Comparison of ENCODE assay signal across 18 cellular contexts in genomic region chr7:108285018-108285368, GRCh38.
A peak's percentile ranks its signal among the peaks of the same experiment; 100 is the strongest.
DNase-seq lines count a peak whose midpoint lies in the region; ATAC-seq, FAIRE-seq and TF ChIP-seq lines count a peak whose summit lies in the region.
"Had no signal": no experiment of that assay in that cellular context is flagged by ENCODE, and none has a peak within 500 bp of the region (broad histone marks: within the 10 kb centered on the region; RNA-seq: fewer than 3 reads in every experiment).

No MANE protein-coding gene starts in this region.

- FAIRE-seq in A549 (lab: Jason Lieb, UNC) (no peak), D721Med (lab: Jason Lieb, UNC) (peak; percentile 6), bronchial epithelial cell (lab: Jason Lieb, UNC) (no peak)
- FAIRE-seq: HepG2 had no signal

- ATAC-seq in A549, result no peak; a peak in 1 of 6 replicates
- ATAC-seq in GM18858 (IDR thresholded peaks at IDR 0.05; ENCODE audit: unreplicated experiment), result no peak
- no peak for ATAC-seq in psoas muscle
- ATAC-seq: GM23338, HepG2 had no signal

- H3K9me3 ChIP-seq in A549, result no peaks in the 10 kb centered on the region
- H3K9me3 ChIP-seq in psoas muscle, result no peaks in the 10 kb centered on the region

- CTCF ChIA-PET in A549 (lab: Yijun Ruan, JAX), result interaction anchor here (0.8 to 1.3 kb wide), 2 partner anchors 10 to 13 kb away, joined by 3 read pairs; no protein-coding TSS in a partner anchor

- H3K27ac ChIP-seq in A549, result peak overlapping the region; percentile 41 to 72; a peak in 4 of 6 replicates
- H3K27ac ChIP-seq in psoas muscle, result no peak overlapping the region
- H3K27ac ChIP-seq: C4-2B had no signal

- no peak for TF ChIP-seq RAD21 in A549 (conservative IDR thresholded peaks at IDR 0.05 in 1 of 2, IDR thresholded peaks at IDR 0.05 in 1 of 2)

- no peaks in the 10 kb centered on the region for H3K36me3 ChIP-seq in bronchial epithelial cell (ENCODE audit: control insufficient read depth, insufficient read depth, low read length)
- H3K36me3 ChIP-seq in psoas muscle (ENCODE audit: insufficient read depth in 1 of 2, low read depth in 1 of 2), result no peaks in the 10 kb centered on the region

- no peak for TF ChIP-seq EP300 in A549 (IDR thresholded peaks at IDR 0.05)

- intact Hi-C loops in psoas muscle (cut with DNase I), result no loop called here

- in situ Hi-C loops in GM13976 (cut with MboI; ENCODE audit: low sequenced_read_pairs, unreplicated experiment), result no loop called here

- POLR2A ChIA-PET in A549 (lab: Yijun Ruan, JAX), result no interaction called here

- H3K4me1 ChIP-seq in A549 (peaks cover 81% of the 10 kb centered on the region), psoas muscle (no peaks in the 10 kb centered on the region)

- WGBS in A549 (ENCODE audit: missing lambda C conversion rate), result 91% methylated on average over 1 of the region's 1 CpG
- 92 to 100% (median 96%) methylated on average over 1 of the region's 1 CpG for WGBS in psoas muscle, 3 donors

- no peak overlapping the region for H3K4me3 ChIP-seq in A549
- H3K4me3 ChIP-seq in bronchial epithelial cell (ENCODE audit: low read depth, low read length), result no peak overlapping the region
- H3K4me3 ChIP-seq in psoas muscle, result no peak overlapping the region
- H3K4me3 ChIP-seq: GM23338 had no signal

- TF ChIP-seq CTCF in A549 (IDR thresholded peaks at IDR 0.05) (no peak), D721Med (IDR thresholded peaks at IDR 0.05; ENCODE audit: insufficient read depth, missing control alignments) (no peak), bronchial epithelial cell (IDR thresholded peaks at IDR 0.05; ENCODE audit: insufficient read depth, low read length, severe bottlenecking) (no peak), psoas muscle (IDR thresholded peaks at IDR 0.05) (no peak), GM13976 (IDR thresholded peaks at IDR 0.05; ENCODE audit: borderline replicate concordance, control extremely low read depth, extremely low read depth, insufficient read depth, missing control alignments) (no peak)

- no peak for DNase-seq in A549 (ENCODE audit: low read depth in 1 of 2, low spot score in 1 of 2)
- no peak for DNase-seq in D721Med (ENCODE audit: insufficient read length, low spot score)
- peak; percentile 73 for DNase-seq in bronchial epithelial cell (ENCODE audit: low read depth)
- peak; percentile 38 for DNase-seq in kidney tubule cell (ENCODE audit: low spot score)
- no peak for DNase-seq in NCI-H774 (lab: John Stamatoyannopoulos, UW)
- no peak for DNase-seq in psoas muscle
- DNase-seq in GM13976 (ENCODE audit: low spot score), result no peak
- DNase-seq: GDM1, HCEC 1CT, NCI-H1694, NCI-H2081 treated with DMSO at 0.1 percent for 48 hours, NCI-H748 treated with DMSO at 0.1 percent for 48 hours, OCI-M1, Right ventricle myocardium superior had no signal

- H3K27me3 ChIP-seq in bronchial epithelial cell (ENCODE audit: control insufficient read depth, insufficient read depth, low read length), result no peaks in the 10 kb centered on the region
- no peaks in the 10 kb centered on the region for H3K27me3 ChIP-seq in psoas muscle (ENCODE audit: insufficient read depth in 3 of 3, low read length in 2 of 3)

- TF ChIP-seq POLR2A in A549 (IDR thresholded peaks at IDR 0.05; ENCODE audit: low read length), result no peak

- peak overlapping the region; percentile 62; the same call in 2 of the 3 replicates for H3K4me2 ChIP-seq in A549
- H3K4me2 ChIP-seq: GM23338 had no signal

TF ChIP-seq in A549, 52 proteins besides CTCF, POLR2A, EP300 and RAD21:
- no peak for TF ChIP-seq RFX5 (IDR thresholded peaks at IDR 0.05)
- no peak for TF ChIP-seq MAX (IDR thresholded peaks at IDR 0.05)
- TF ChIP-seq MYC (IDR thresholded peaks at IDR 0.05; ENCODE audit: borderline replicate concordance, low read length), result no peak
- no peak for TF ChIP-seq BHLHE40 (IDR thresholded peaks at IDR 0.05; ENCODE audit: low read depth, low read length)
- no peak for TF ChIP-seq HOXB5 (CRISPR knock-in tag; IDR thresholded peaks at IDR 0.05)
- TF ChIP-seq GATA3 (IDR thresholded peaks at IDR 0.05; ENCODE audit: borderline replicate concordance), result no peak
- TF ChIP-seq ELK1 (IDR thresholded peaks at IDR 0.05; ENCODE audit: low read depth, low read length), result no peak
- TF ChIP-seq HES2 (IDR thresholded peaks at IDR 0.05), result no peak
- no peak for TF ChIP-seq FOXS1 (CRISPR knock-in tag; IDR thresholded peaks at IDR 0.05)
- no peak for TF ChIP-seq NFE2L2 (conservative IDR thresholded peaks at IDR 0.05; ENCODE audit: low read length)
- no peak for TF ChIP-seq TP53 (CRISPR knock-in tag; IDR thresholded peaks at IDR 0.05)
- no peak for TF ChIP-seq SMC3 (IDR thresholded peaks at IDR 0.05)
- TF ChIP-seq JUNB (IDR thresholded peaks at IDR 0.05), result no peak
- no peak for TF ChIP-seq RARB (CRISPR knock-in tag; IDR thresholded peaks at IDR 0.05)
- TF ChIP-seq MAFK (IDR thresholded peaks at IDR 0.05; ENCODE audit: partially characterized antibody), result no peak
- no peak for TF ChIP-seq ZC3H11A (IDR thresholded peaks at IDR 0.05)

Comparison
In these comparisons a context has a peak if more than half of its experiments do, and no peak if none do; other contexts are left out.
1. DNase-seq: peak in bronchial epithelial cell (single experiment) and kidney tubule cell (single experiment); none in A549 (0 of 2), D721Med (single experiment), NCI-H774 (single experiment), psoas muscle (0 of 2) and GM13976 (single experiment).